In the genomic region with DNA sequence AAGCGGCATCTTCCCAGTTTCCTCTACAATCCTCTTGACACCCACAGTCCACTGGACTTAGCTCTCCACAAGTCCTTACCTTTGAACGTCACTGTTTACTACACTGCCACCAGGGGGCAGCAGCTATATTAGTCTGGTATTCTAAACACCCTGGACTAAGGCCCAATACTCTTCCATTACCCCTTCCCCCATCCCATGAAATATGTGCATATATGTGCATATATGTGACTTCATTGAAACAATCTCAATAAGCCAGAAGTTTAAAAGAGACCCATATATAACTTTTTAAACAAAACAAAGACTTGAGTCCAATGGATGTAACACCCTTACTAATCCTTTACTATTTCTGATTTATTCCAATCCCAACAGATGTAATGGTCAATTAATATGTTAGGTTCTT, we compare ENCODE assay signal across 8 cellular contexts.
DNase-seq lines count a peak whose midpoint lies in the region; ATAC-seq and TF ChIP-seq lines count a peak whose summit lies in the region.

No MANE protein-coding gene starts in this region.

- peak; percentile 66 for DNase-seq in DMS53 (lab: John Stamatoyannopoulos, UW)
- peak in 65 of 76 experiments; percentile 1 to 73 (median 41) for DNase-seq in HUDEP-2 (lab: John Stamatoyannopoulos, UW; ENCODE audit: unreplicated experiment in 76 of 76)
- DNase-seq in OCI-M1 (lab: John Stamatoyannopoulos, UW) = peak; percentile 88
- DNase-seq in activated T-cell treated with anti-CD3 and anti-CD28 coated beads for 4 hours = peak; percentile 75
- peak; percentile 86 for DNase-seq in fibroblast of mammary gland (ENCODE audit: low read depth)
- peak; percentile 61 to 72 for DNase-seq in tibial artery

- no peak overlapping the region for H3K4me3 ChIP-seq in fibroblast of mammary gland (ENCODE audit: control insufficient read depth, low read depth, low read length)
- H3K4me3 ChIP-seq in neutrophil (ENCODE audit: low read depth in 1 of 2, low read length in 1 of 2) = no peak overlapping the region
- H3K4me3 ChIP-seq in tibial artery = no peak overlapping the region

- peak; percentile 97 for ATAC-seq in GM21526 (IDR thresholded peaks at IDR 0.05; ENCODE audit: low FRiP score, unreplicated experiment)

- no peak overlapping the region for H3K27ac ChIP-seq in neutrophil
- no peak overlapping the region for H3K27ac ChIP-seq in tibial artery

- TF ChIP-seq CTCF in fibroblast of mammary gland (conservative IDR thresholded peaks at IDR 0.05; ENCODE audit: control insufficient read depth, insufficient read depth, low read depth, low read length) (peak; percentile 80), neutrophil (IDR thresholded peaks at IDR 0.05) (peak; percentile 60), tibial artery (IDR thresholded peaks at IDR 0.05) (peak; percentile 42 to 50)

- H3K4me1 ChIP-seq in neutrophil (ENCODE audit: control insufficient read depth in 1 of 2, insufficient read depth in 1 of 2, low read depth in 1 of 2, low read length in 1 of 2) (no peaks in the 10 kb centered on the region), tibial artery (no peaks in the 10 kb centered on the region)

- H3K36me3 ChIP-seq in neutrophil = no peaks in the 10 kb centered on the region
- no peaks in the 10 kb centered on the region for H3K36me3 ChIP-seq in tibial artery

- H3K27me3 ChIP-seq in neutrophil = no peaks in the 10 kb centered on the region
- no peaks in the 10 kb centered on the region for H3K27me3 ChIP-seq in tibial artery

- intact Hi-C loops in tibial artery (cut with DNase I; ENCODE audit: low total_unique reads) = no loop called here

- no peaks in the 10 kb centered on the region for H3K9me3 ChIP-seq in neutrophil
- H3K9me3 ChIP-seq in tibial artery = no peaks in the 10 kb centered on the region
